13 cellular contexts compared by ENCODE assay signal in genomic region chr19:5057860-5058259, GRCh38.
DNase-seq lines count a peak whose midpoint lies in the region; ATAC-seq and TF ChIP-seq lines count a peak whose summit lies in the region.
"Had no signal": no experiment of that assay in that cellular context is flagged by ENCODE, and none has a peak within 500 bp of the region (broad histone marks: within the 10 kb centered on the region; RNA-seq: fewer than 3 reads in every experiment).

No MANE protein-coding gene starts in this region.

- no peak overlapping the region for H3K4me3 ChIP-seq in gastroesophageal sphincter
- H3K4me3 ChIP-seq: BLaER1 treated with 17β-estradiol and CSF1 and Interleukin-3, amounts not matched to agents 10 nM and 100 nM; right atrium auricular region had no signal

- ATAC-seq in gastroesophageal sphincter (peak; percentile 34), HG02678 (IDR thresholded peaks at IDR 0.05; ENCODE audit: unreplicated experiment) (no peak)
- ATAC-seq: T-cell had no signal

- TF ChIP-seq EP300 in gastroesophageal sphincter (IDR thresholded peaks at IDR 0.05), result no peak

- DNase-seq in 8988T (peak; percentile 91), GM10266 (ENCODE audit: extremely low spot score) (peak; percentile 57), RWPE1 (ENCODE audit: low spot score) (peak; percentile 66), NAMALWA (ENCODE audit: low spot score) (no peak), GOT3 (lab: John Stamatoyannopoulos, UW) (no peak), KG1 (lab: John Stamatoyannopoulos, UW) (no peak)
- DNase-seq: activated naive CD4-positive, alpha-beta T cell treated with anti-CD3 and anti-CD28 coated beads for 36 hours; NCI-H1048; T-cell had no signal

- TF ChIP-seq POLR2A in gastroesophageal sphincter (IDR thresholded peaks at IDR 0.05), result no peak

- peaks cover 0 to 16% (median 0%) of the 10 kb centered on the region in 3 donors for H3K4me1 ChIP-seq in gastroesophageal sphincter

- TF ChIP-seq CTCF in GM10266 (IDR thresholded peaks at IDR 0.05; ENCODE audit: control insufficient read depth, insufficient read depth, low read depth, missing control alignments) (no peak), RWPE1 (conservative IDR thresholded peaks at IDR 0.05; ENCODE audit: low read depth) (no peak), gastroesophageal sphincter (IDR thresholded peaks at IDR 0.05) (no peak)

- H3K27me3 ChIP-seq in gastroesophageal sphincter, result no peaks in the 10 kb centered on the region
- H3K27me3 ChIP-seq: BLaER1 treated with 17β-estradiol and CSF1 and Interleukin-3, amounts not matched to agents 10 nM and 100 nM; right atrium auricular region had no signal

- POLR2A ChIA-PET in RWPE1 (lab: Yijun Ruan, JAX; ENCODE audit: low non-redundant PET), result no interaction called here

- CTCF ChIA-PET in RWPE1 (lab: Yijun Ruan, JAX), result interaction anchor here (0.6 kb wide), 1 partner anchor 247 kb away, joined by 3 read pairs; no protein-coding TSS in a partner anchor

- WGBS in gastroesophageal sphincter (ENCODE audit: low coverage in 1 of 2), 2 donors, result 60 to 95% methylated on average over 1 to 4 of the region's 5 CpGs

- H3K9me3 ChIP-seq in gastroesophageal sphincter, result peaks cover 0 to 2% (median 0%) of the 10 kb centered on the region in 3 donors

- no peak overlapping the region for H3K27ac ChIP-seq in RWPE1
- no peak overlapping the region for H3K27ac ChIP-seq in gastroesophageal sphincter
- H3K27ac ChIP-seq: BLaER1 treated with 17β-estradiol and CSF1 and Interleukin-3, amounts not matched to agents 10 nM and 100 nM had no signal

- peaks cover 0 to 91% of the 10 kb centered on the region in 2 donors for H3K36me3 ChIP-seq in gastroesophageal sphincter

Comparison
In these comparisons a context has a peak if more than half of its experiments do, and no peak if none do; other contexts are left out.
1. DNase-seq: peak in 8988T (single experiment), GM10266 (single experiment) and RWPE1 (single experiment); none in NAMALWA (single experiment), GOT3 (single experiment) and KG1 (single experiment).